Comparison of ENCODE assay signal across 9 cellular contexts in the genomic region with DNA sequence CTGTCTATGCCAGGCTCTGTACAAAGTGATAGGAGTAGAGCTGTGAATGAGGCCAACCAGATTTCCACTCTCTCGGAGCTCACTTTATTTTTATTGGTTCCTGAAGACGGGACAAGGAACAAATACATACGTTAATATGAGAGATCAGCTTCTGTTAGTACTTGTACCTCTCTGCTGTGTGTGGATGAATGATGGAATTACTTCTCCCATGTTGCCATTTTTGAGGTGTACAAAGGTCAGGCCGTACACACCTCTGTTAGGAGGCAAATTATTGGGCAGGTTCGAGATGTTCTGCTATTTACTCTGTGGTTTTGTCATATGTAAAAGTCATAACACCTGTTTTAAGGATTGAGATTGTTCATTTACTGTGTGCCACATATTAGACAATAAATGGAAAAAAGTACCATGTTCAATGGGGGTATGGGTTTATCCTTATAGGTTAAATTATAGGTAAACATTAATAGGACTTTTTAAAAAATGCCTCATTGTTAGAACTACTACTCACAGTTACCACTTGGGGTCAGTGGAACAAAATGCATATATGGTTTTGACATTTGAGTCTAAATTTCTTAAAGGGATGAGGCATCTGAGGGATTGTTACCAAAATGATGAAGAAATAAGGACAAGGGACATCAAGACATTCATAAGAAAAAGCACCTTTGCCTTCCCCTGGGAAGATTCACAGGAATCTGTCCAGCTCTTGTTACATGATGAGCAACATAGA. TPM values are rescaled to one million over a fixed set of nuclear protein-coding genes. Genes with fewer than 3 reads are reported as not detected.
A peak's percentile ranks its signal among the peaks of the same experiment; 100 is the strongest.
DNase-seq lines count a peak whose midpoint lies in the region; ATAC-seq and TF ChIP-seq lines count a peak whose summit lies in the region.
"Had no signal": no experiment of that assay in that cellular context is flagged by ENCODE, and none has a peak within 500 bp of the region (broad histone marks: within the 10 kb centered on the region; RNA-seq: fewer than 3 reads in every experiment).

No MANE protein-coding gene starts in this region.

- H3K27me3 Mint-ChIP-seq in neural progenitor cell (ENCODE audit: insufficient read depth, low read depth), result peaks cover 14% of the 10 kb centered on the region

- H2AFZ ChIP-seq in DND-41 (ENCODE audit: low read depth, low read length) (no peak overlapping the region), neural progenitor cell (replicated peaks) (no peak overlapping the region)

- peak overlapping the region; percentile 21 for H3K27ac Mint-ChIP-seq in neural progenitor cell

- H3K4me1 Mint-ChIP-seq in neural progenitor cell, result peaks cover 40% of the 10 kb centered on the region

- H3K9me3 ChIP-seq in DND-41 (ENCODE audit: insufficient read depth, low read length, severe bottlenecking), result no peaks in the 10 kb centered on the region
- H3K9me3 ChIP-seq in neural progenitor cell (ENCODE audit: low read depth), result no peaks in the 10 kb centered on the region

- H3K36me3 Mint-ChIP-seq in neural progenitor cell, result no peaks in the 10 kb centered on the region

- H3K4me3 ChIP-seq in DND-41 (ENCODE audit: low read depth in 1 of 2, low read length in 2 of 2) (no peak overlapping the region), brain microvascular endothelial cell (ENCODE audit: low read depth, low read length) (no peak overlapping the region), neural progenitor cell (no peak overlapping the region)

- in situ Hi-C loops in KBM-7 (cut with MboI; ENCODE audit: low pct_unique_long_range_greater_than_20kb, low sequenced_read_pairs) (no loop called here), brain microvascular endothelial cell (cut with HindIII; ENCODE audit: low pct_ligation_motif_present, low sequenced_read_pairs) (no loop called here)

- no peak overlapping the region for H3K9ac ChIP-seq in DND-41 (ENCODE audit: low read depth, low read length)
- no peak overlapping the region for H3K9ac ChIP-seq in neural progenitor cell

- peaks cover 20% of the 10 kb centered on the region for H3K4me1 ChIP-seq in DND-41 (ENCODE audit: insufficient read depth, low read length)
- H3K4me1 ChIP-seq in neural progenitor cell, result peaks cover 18% of the 10 kb centered on the region

- peak; percentile 35 for TF ChIP-seq CTCF in DND-41 (IDR thresholded peaks at IDR 0.05; ENCODE audit: borderline replicate concordance, extremely low read depth, low read length, poor library complexity, severe bottlenecking)
- TF ChIP-seq CTCF in brain microvascular endothelial cell (IDR thresholded peaks at IDR 0.05; ENCODE audit: low read depth, low read length, missing control alignments), result peak; percentile 7
- TF ChIP-seq CTCF in neural progenitor cell (IDR thresholded peaks at IDR 0.05), result peak; percentile 16
- TF ChIP-seq CTCF in omental fat pad (IDR thresholded peaks at IDR 0.05), result no peak

- peaks cover 28% of the 10 kb centered on the region for H3F3A ChIP-seq in neural progenitor cell (ENCODE audit: low read depth)

- ATAC-seq in DND-41 (ENCODE audit: insufficient read depth, low read depth) (no peak), GM19328 (IDR thresholded peaks at IDR 0.05; ENCODE audit: unreplicated experiment) (no peak), omental fat pad (ENCODE audit: low FRiP score) (no peak)

- H4K20me1 ChIP-seq in DND-41 (ENCODE audit: insufficient read depth, low read length) (no peaks in the 10 kb centered on the region), neural progenitor cell (ENCODE audit: low read depth) (peaks cover 8% of the 10 kb centered on the region)

- DNase-seq in DND-41 (no peak), KBM-7 (peak; percentile 30), brain microvascular endothelial cell (no peak), neural progenitor cell (ENCODE audit: low spot score) (no peak), ureter (ENCODE audit: low spot score) (no peak), omental fat pad (ENCODE audit: low spot score) (no peak)
- no peak for DNase-seq in central memory CD4-positive, alpha-beta T cell
- DNase-seq: activated CD4-positive, alpha-beta T cell treated with anti-CD3 and anti-CD28 coated beads for 48 hours had no signal

- H3K36me3 ChIP-seq in DND-41 (ENCODE audit: insufficient read depth, low read length) (no peaks in the 10 kb centered on the region), brain microvascular endothelial cell (replicated peaks) (no peaks in the 10 kb centered on the region), neural progenitor cell (no peaks in the 10 kb centered on the region)

- no peaks in the 10 kb centered on the region for H3K79me2 ChIP-seq in DND-41 (ENCODE audit: insufficient read depth, low read length)
- no peaks in the 10 kb centered on the region for H3K79me2 ChIP-seq in neural progenitor cell (ENCODE audit: low read depth)

- no peaks in the 10 kb centered on the region for H3K27me3 ChIP-seq in DND-41 (ENCODE audit: insufficient read depth, low read length, poor library complexity)
- no peaks in the 10 kb centered on the region for H3K27me3 ChIP-seq in brain microvascular endothelial cell (replicated peaks)
- H3K27me3 ChIP-seq in neural progenitor cell, result peaks cover 9% of the 10 kb centered on the region

- H3K27ac ChIP-seq in DND-41 (ENCODE audit: low read length), result no peak overlapping the region
- H3K27ac ChIP-seq in brain microvascular endothelial cell, result peak overlapping the region; percentile 72
- no peak overlapping the region for H3K27ac ChIP-seq in neural progenitor cell

- peak overlapping the region; percentile 8 for H3K4me3 Mint-ChIP-seq in neural progenitor cell

- peaks cover 4% of the 10 kb centered on the region for H3K9me3 Mint-ChIP-seq in neural progenitor cell

- H3K4me2 ChIP-seq in DND-41 (ENCODE audit: insufficient read depth, low read length), result no peak overlapping the region
- H3K4me2 ChIP-seq in neural progenitor cell, result peak overlapping the region; percentile 88

RNA-seq across cellular contexts. Expression of gene WBP11, which starts 26.9 kb away (rescaled TPM):
- total RNA-seq in neural progenitor cell (ENCODE audit: low replicate concordance) (41.6 and 53.5 TPM in 2 replicates), ureter (54.0 TPM), omental fat pad (10 to 100 TPM; 17.2 to 29.7 (median 19.3) TPM)

RNA-seq across cellular contexts. Expression of gene C12orf60, which starts 27.1 kb away (rescaled TPM):
- total RNA-seq in neural progenitor cell (ENCODE audit: low replicate concordance), result 5.4 and 7.0 TPM in 2 replicates
- total RNA-seq in ureter, result 0.99 TPM
- total RNA-seq in omental fat pad, result 1 to 10 TPM in 1 of 4 donors, under 1 TPM in 2, not detected in 1; 0.36 to 1.6 (median 0.56) TPM

RNA-seq across cellular contexts. Expression of gene SMCO3, which starts 37.6 kb away (rescaled TPM):
- total RNA-seq in neural progenitor cell (ENCODE audit: low replicate concordance) (not detected in 2 replicates), ureter (not detected), omental fat pad (not detected)

Comparison
In these comparisons a context has a peak if more than half of its experiments do, and no peak if none do; other contexts are left out.
1. CTCF ChIP-seq: peak in DND-41 (single experiment), brain microvascular endothelial cell (single experiment) and neural progenitor cell (single experiment); none in omental fat pad (0 of 3).